Comparison of ENCODE assay signal across 13 cellular contexts in genomic region chr14:67493092-67493717, GRCh38. TPM values are rescaled to one million over a fixed set of nuclear protein-coding genes. Genes with fewer than 3 reads are reported as not detected.
A peak's percentile ranks its signal among the peaks of the same experiment; 100 is the strongest.
DNase-seq lines count a peak whose midpoint lies in the region; ATAC-seq and TF ChIP-seq lines count a peak whose summit lies in the region.
"Had no signal": no experiment of that assay in that cellular context is flagged by ENCODE, and none has a peak within 500 bp of the region (broad histone marks: within the 10 kb centered on the region; RNA-seq: fewer than 3 reads in every experiment).

No MANE protein-coding gene starts in this region.

- peaks cover 15% of the 10 kb centered on the region; the same call in 1 of the 2 replicates for H3F3A ChIP-seq in SU-DHL-6 (ENCODE audit: insufficient read depth)

- H3K27me3 ChIP-seq in SU-DHL-6 (ENCODE audit: low read length) (no peaks in the 10 kb centered on the region), gastrocnemius medialis (no peaks in the 10 kb centered on the region)
- H3K27me3 ChIP-seq: foreskin keratinocyte had no signal

- no peak for DNase-seq in gastrocnemius medialis
- no peak for DNase-seq in SHP77 (lab: John Stamatoyannopoulos, UW)
- DNase-seq in stimulated activated CD4-positive, alpha-beta T cell treated with anti-CD3 and anti-CD28 coated beads, Interleukin-4, amount 100 ng/mL, for 1 hour = no peak
- DNase-seq in caudate nucleus (lab: John Stamatoyannopoulos, UW) = no peak
- DNase-seq: foreskin keratinocyte, GF-D8, mammary epithelial cell, Right ventricle myocardium superior had no signal

- TF ChIP-seq CTCF in 22Rv1 (IDR thresholded peaks at IDR 0.05) (no peak), SU-DHL-6 (IDR thresholded peaks at IDR 0.05; ENCODE audit: insufficient read depth, low read length, poor library complexity, severe bottlenecking) (no peak), gastrocnemius medialis (IDR thresholded peaks at IDR 0.05 in 4 of 5, conservative IDR thresholded peaks at IDR 0.05 in 1 of 5) (no peak)

- H2AFZ ChIP-seq in SU-DHL-6 (ENCODE audit: low read depth, low read length, severe bottlenecking) = peak overlapping the region; percentile 60

- H3K4me3 ChIP-seq in SU-DHL-6 (ENCODE audit: insufficient read depth, low read length, poor library complexity, severe bottlenecking) = peak overlapping the region; percentile 30
- H3K4me3 ChIP-seq in gastrocnemius medialis = no peak overlapping the region
- H3K4me3 ChIP-seq: thoracic aorta had no signal

- no peaks in the 10 kb centered on the region for H3K4me1 ChIP-seq in gastrocnemius medialis
- H3K4me1 ChIP-seq: foreskin keratinocyte had no signal

- H3K9me3 ChIP-seq in SU-DHL-6 (ENCODE audit: insufficient read depth, low read length) (peaks cover 17% of the 10 kb centered on the region; the same call in 1 of the 2 replicates), gastrocnemius medialis (peaks cover 0 to 4% (median 0%) of the 10 kb centered on the region in 3 donors)

- intact Hi-C loops in gastrocnemius medialis (cut with DNase I; ENCODE audit: low total_unique reads) = no loop called here

- H3K79me2 ChIP-seq in SU-DHL-6 (ENCODE audit: insufficient read depth, low read length) = no peaks in the 10 kb centered on the region

- H3K4me2 ChIP-seq in SU-DHL-6 (ENCODE audit: low read depth, low read length, poor library complexity, severe bottlenecking) = peak overlapping the region; percentile 53

- H4K20me1 ChIP-seq in SU-DHL-6 (ENCODE audit: low read depth, low read length) = no peaks in the 10 kb centered on the region

- no peaks in the 10 kb centered on the region for H3K9me2 ChIP-seq in SU-DHL-6 (replicated peaks; ENCODE audit: insufficient read depth, low read length)

- peak; percentile 49 for ATAC-seq in GM18511 (IDR thresholded peaks at IDR 0.05; ENCODE audit: unreplicated experiment)
- ATAC-seq in HG02885 (IDR thresholded peaks at IDR 0.05; ENCODE audit: poor library complexity, unreplicated experiment) = peak; percentile 30
- ATAC-seq in gastrocnemius medialis = no peak
- ATAC-seq: foreskin keratinocyte had no signal

- in situ Hi-C loops in gastrocnemius medialis (cut with MboI; ENCODE audit: low sequenced_read_pairs in 4 of 4) = no loop called here

- no peak for TF ChIP-seq POLR2A in gastrocnemius medialis (IDR thresholded peaks at IDR 0.05)

- 0 out of 2 replicates have a peak overlapping the region, but pooled peaks have one; percentile 17 for H3K27ac ChIP-seq in 22Rv1
- peak overlapping the region; percentile 90 for H3K27ac ChIP-seq in SU-DHL-6 (ENCODE audit: low read depth, low read length)
- H3K27ac ChIP-seq in gastrocnemius medialis = no peak overlapping the region
- H3K27ac ChIP-seq in caudate nucleus (ENCODE audit: low read depth, low read length) = no peak overlapping the region
- H3K27ac ChIP-seq: foreskin keratinocyte, thoracic aorta had no signal

- H3K36me3 ChIP-seq in SU-DHL-6 (ENCODE audit: low read length) = 0 out of 2 replicates have a peak, but pooled peaks cover 3% of the 10 kb centered on the region
- no peaks in the 10 kb centered on the region for H3K36me3 ChIP-seq in gastrocnemius medialis
- H3K36me3 ChIP-seq: thoracic aorta had no signal

- peak overlapping the region; percentile 38 for H3K9ac ChIP-seq in SU-DHL-6 (ENCODE audit: low read length)

RNA-seq across cellular contexts. Expression of gene TMEM229B, which starts 4.7 kb away (rescaled TPM):
- total RNA-seq in gastrocnemius medialis = 1 to 10 TPM in 1 of 4 donors, under 1 TPM in 2, not detected in 1; 0.07 to 3.3 (median 0.20) TPM

RNA-seq across cellular contexts. Expression of gene PLEKHH1, which starts 39.9 kb away (rescaled TPM):
- 1 to 10 TPM in 3 of 4 donors, under 1 TPM in 1; 0.75 to 3.4 (median 2.5) TPM for total RNA-seq in gastrocnemius medialis

Comparison
In these comparisons a context has a peak if more than half of its experiments do, and no peak if none do; other contexts are left out.
1. H3K27ac ChIP-seq: peak in 22Rv1 (single experiment) and SU-DHL-6 (single experiment); none in gastrocnemius medialis (0 of 4) and caudate nucleus (single experiment).
2. ATAC-seq: peak in GM18511 (single experiment) and HG02885 (single experiment); none in gastrocnemius medialis (0 of 2).